In genomic region chr6:43308101-43308989, GRCh38 we compare ENCODE assay signal across 8 cellular contexts. TPM values are rescaled to one million over a fixed set of nuclear protein-coding genes. Genes with fewer than 3 reads are reported as not detected.
DNase-seq lines count a peak whose midpoint lies in the region; ATAC-seq and TF ChIP-seq lines count a peak whose summit lies in the region.

Gene CRIP3, minus strand, starts transcription at chr6:43308826. Its CDS starts 34 bp downstream, at chr6:43308792.

- H3K36me3 ChIP-seq in heart left ventricle: no peaks in the 10 kb centered on the region

- ATAC-seq in GM21786 (IDR thresholded peaks at IDR 0.05; ENCODE audit: unreplicated experiment): peak; percentile 58
- ATAC-seq in heart left ventricle: peak; percentile 38 to 79 (median 71)
- no peak for ATAC-seq in GM18519 (IDR thresholded peaks at IDR 0.05; ENCODE audit: low FRiP score, unreplicated experiment)

- POLR2A ChIA-PET in RWPE1 (lab: Yijun Ruan, JAX; ENCODE audit: low non-redundant PET): no interaction called here

- TF ChIP-seq POLR2A in heart left ventricle (IDR thresholded peaks at IDR 0.05): no peak

- H3K4me3 ChIP-seq in heart left ventricle: peak within 1 kb of the TSS in 11 of 12 donors; percentile 29 to 65 (median 52)
- H3K4me3 ChIP-seq in retinal pigment epithelial cell (ENCODE audit: low read length): peak within 1 kb of the TSS; percentile 14

- no peaks in the 10 kb centered on the region for H3K9me3 ChIP-seq in heart left ventricle

- 9 to 16% (median 12%) methylated on average over 22 to 39 of the region's 39 CpGs for whole genome bisulfite sequencing in heart left ventricle, 4 donors

- H3K4me1 ChIP-seq in heart left ventricle: peaks cover 0 to 44% (median 11%) of the 10 kb centered on the region in 12 donors

- H3K27ac ChIP-seq in heart left ventricle (peak within 1 kb of the TSS in 10 of 12 donors; percentile 17 to 83 (median 53)), RWPE1 (no peak within 1 kb of the TSS)

- H3K27me3 ChIP-seq in heart left ventricle: peaks cover 0 to 8% (median 0%) of the 10 kb centered on the region in 9 donors

- DNase-seq in DMS 273 (lab: John Stamatoyannopoulos, UW; ENCODE audit: unreplicated experiment) (peak; percentile 63), NCI-H748 (lab: John Stamatoyannopoulos, UW; ENCODE audit: unreplicated experiment) (peak; percentile 84), heart left ventricle (peak in 4 of 5 donors; percentile 47 to 64 (median 58)), retinal pigment epithelial cell (ENCODE audit: low read depth) (no peak), RWPE1 (ENCODE audit: low spot score) (no peak)
- DNase-seq in activated naive CD4-positive, alpha-beta T cell treated with Interleukin-2 at 50 U/mL for 16 hours: peak; percentile 59

- CTCF ChIA-PET in RWPE1 (lab: Yijun Ruan, JAX): interaction anchor here (0.5 to 0.7 kb wide), 7 partner anchors 8 to 651 kb away, joined by 3 to 7 read pairs (median 4); no protein-coding TSS in a partner anchor

- intact Hi-C loops in heart left ventricle (cut with DNase I): no loop called here

- peak in 6 of 12 donors; percentile 7 to 45 (median 26) for TF ChIP-seq CTCF in heart left ventricle (IDR thresholded peaks at IDR 0.05)
- TF ChIP-seq CTCF in retinal pigment epithelial cell (conservative IDR thresholded peaks at IDR 0.05; ENCODE audit: low read depth, low read length): peak; percentile 45
- TF ChIP-seq CTCF in RWPE1 (conservative IDR thresholded peaks at IDR 0.05; ENCODE audit: low read depth): no peak

RNA-seq across cellular contexts. Expression of gene CRIP3, which starts in this region (rescaled TPM):
- 10 to 100 TPM in 6 of 9 donors, 1 to 10 TPM in 3; 3.7 to 63.3 (median 20.9) TPM for total RNA-seq in heart left ventricle
- polyA plus RNA-seq in heart left ventricle: 10 to 100 TPM in 1 of 2 donors, 1 to 10 TPM in 1; 3.6 to 66.7 TPM

Comparison
In these comparisons a context has a peak if more than half of its experiments do, and no peak if none do; other contexts are left out.
1. DNase-seq: peak in DMS 273 (single experiment), NCI-H748 (single experiment), activated naive CD4-positive, alpha-beta T cell treated with Interleukin-2 at 50 U/mL for 16 hours (single experiment) and heart left ventricle (4 of 5); none in retinal pigment epithelial cell (single experiment) and RWPE1 (single experiment).